In genomic region chr6:49978332-49979226, GRCh38 we compare ENCODE assay signal across 13 cellular contexts. TPM values are rescaled to one million over a fixed set of nuclear protein-coding genes. Genes with fewer than 3 reads are reported as not detected.
DNase-seq lines count a peak whose midpoint lies in the region; ATAC-seq, FAIRE-seq and TF ChIP-seq lines count a peak whose summit lies in the region.
"Had no signal": no experiment of that assay in that cellular context is flagged by ENCODE, and none has a peak within 500 bp of the region (broad histone marks: within the 10 kb centered on the region; RNA-seq: fewer than 3 reads in every experiment).

No MANE protein-coding gene starts in this region.

- H3K4me2 ChIP-seq in PC-3 (ENCODE audit: low read length), result peak overlapping the region; percentile 43

- peak overlapping the region; percentile 44; the same call in 1 of the 2 replicates for H3K4me3 ChIP-seq in PC-3 (ENCODE audit: low read length)
- H3K4me3 ChIP-seq: colonic mucosa had no signal

- no peak overlapping the region for H3K27ac ChIP-seq in PC-3 (ENCODE audit: low read length)
- H3K27ac ChIP-seq: colonic mucosa had no signal

- H4K20me1 ChIP-seq in PC-3 (ENCODE audit: low read length), result no peaks in the 10 kb centered on the region

- BruUV-seq in PC-3 (replicated peaks; lab: Mats Ljungman, UMichigan), result no TSS peak

- DNase-seq in PC-3 (no peak), NCI-H2171 (lab: John Stamatoyannopoulos, UW) (no peak), CD1c-positive myeloid dendritic cell (ENCODE audit: extremely low spot score) (no peak)
- no peak for DNase-seq in activated CD4-positive, CD25-positive, alpha-beta regulatory T cell (lab: John Stamatoyannopoulos, UW)
- DNase-seq: colonic mucosa; DMS 273 treated with DMSO at 0.1 percent for 48 hours; NCI-H446; stimulated activated CD4-positive, alpha-beta T cell treated with anti-CD3 and anti-CD28 coated beads, Interleukin-12 subunit alpha, Interleukin-12 subunit beta, amount 100 ng/mL, for 4 hours had no signal

- no peaks in the 10 kb centered on the region for H3K79me2 ChIP-seq in PC-3 (ENCODE audit: low read length)

- CTCF ChIA-PET in PC-3 (lab: Charles Lee), result no interaction called here

- peak; percentile 70 for FAIRE-seq in A204.1 (lab: Jason Lieb, UNC)
- FAIRE-seq: islet of Langerhans had no signal

- POLR2A ChIA-PET in PC-3 (lab: Charles Lee; ENCODE audit: unreplicated experiment), result no interaction called here

- ATAC-seq in GM18870 (IDR thresholded peaks at IDR 0.05; ENCODE audit: unreplicated experiment), result peak; percentile 49
- ATAC-seq in HG02852 (IDR thresholded peaks at IDR 0.05; ENCODE audit: unreplicated experiment), result peak; percentile 40
- no peak for ATAC-seq in PC-3
- no peak for ATAC-seq in HG02840 (IDR thresholded peaks at IDR 0.05; ENCODE audit: low FRiP score, unreplicated experiment)

- no peak overlapping the region for H2AFZ ChIP-seq in PC-3 (ENCODE audit: low read length)

- no peaks in the 10 kb centered on the region for H3F3A ChIP-seq in PC-3 (ENCODE audit: low read length, unreplicated experiment)

- H3K9me2 ChIP-seq in PC-3 (replicated peaks; ENCODE audit: low read length), result no peaks in the 10 kb centered on the region

- H3K36me3 ChIP-seq in PC-3 (ENCODE audit: low read depth, low read length), result no peaks in the 10 kb centered on the region
- H3K36me3 ChIP-seq: colonic mucosa had no signal

- H3K9ac ChIP-seq in PC-3 (ENCODE audit: low read length), result no peak overlapping the region

- H3K4me1 ChIP-seq in PC-3 (ENCODE audit: insufficient read depth, low read length), result no peaks in the 10 kb centered on the region
- H3K4me1 ChIP-seq: colonic mucosa had no signal

- TF ChIP-seq CTCF in PC-3 (conservative IDR thresholded peaks at IDR 0.05; ENCODE audit: low read depth, low read length), result no peak

- H3K9me3 ChIP-seq in PC-3 (ENCODE audit: low read length), result no peaks in the 10 kb centered on the region
- H3K9me3 ChIP-seq: colonic mucosa had no signal

- intact Hi-C loops in PC-3 (cut with micrococcal nuclease), result no loop called here

- peaks cover 16% of the 10 kb centered on the region; the same call in 1 of the 2 replicates for H3K27me3 ChIP-seq in PC-3 (ENCODE audit: low read length)
- H3K27me3 ChIP-seq: colonic mucosa had no signal

RNA-seq across cellular contexts. Expression of gene DEFB113, which starts 9.2 kb away (rescaled TPM):
- not detected in 2 replicates for total RNA-seq in PC-3 (2014; rRNA removed)
- total RNA-seq: colonic mucosa had no signal

RNA-seq across cellular contexts. Expression of gene DEFB114, which starts 14.6 kb away (rescaled TPM):
- total RNA-seq in PC-3 (2014; rRNA removed), result not detected in 2 replicates
- total RNA-seq: colonic mucosa had no signal

RNA-seq across cellular contexts. Expression of gene DEFB110, which starts 43.2 kb away (rescaled TPM):
- total RNA-seq in PC-3 (2014; rRNA removed), result not detected in 2 replicates
- total RNA-seq: colonic mucosa had no signal

Comparison
In these comparisons a context has a peak if more than half of its experiments do, and no peak if none do; other contexts are left out.
1. ATAC-seq: peak in GM18870 (single experiment) and HG02852 (single experiment); none in PC-3 (single experiment) and HG02840 (single experiment).